ENCODE assay signal across 21 cellular contexts in genomic region chr1:118047650-118048224, GRCh38.
"Had no signal": no experiment of that assay in that cellular context is flagged by ENCODE, and none has a peak within 500 bp of the region (broad histone marks: within the 10 kb centered on the region; RNA-seq: fewer than 3 reads in every experiment).

No MANE protein-coding gene starts in this region.

- H3K9me3 Mint-ChIP-seq: IgD-negative memory B cell had no signal

- H3K27ac ChIP-seq: SJSA1, SK-N-MC had no signal

- H3K36me3 Mint-ChIP-seq: IgD-negative memory B cell had no signal

- FAIRE-seq: HepG2, RCC 7860 had no signal

- H3K9me3 ChIP-seq: SJSA1 had no signal

- H3K4me1 ChIP-seq: SJSA1 had no signal

- H3K36me3 ChIP-seq: SJSA1 had no signal

- DNase-seq: KBM-7, NCI-H1092, NCI-H1105 treated with DMSO at 0.1 percent for 48 hours, NCI-H1417 treated with DMSO at 0.1 percent for 48 hours, NCI-H146, NCI-H1694 treated with DMSO at 0.1 percent for 48 hours, NCI-H1930, NCI-H2081, NCI-H2107, NCI-H2227 treated with DMSO at 0.1 percent for 48 hours, NCI-H524, NCI-H526 treated with DMSO at 0.1 percent for 48 hours, NCI-H748 treated with DMSO at 0.1 percent for 48 hours, Right ventricle myocardium superior, RPMI8226, SIG-M5 had no signal

- ATAC-seq: HepG2 had no signal

- H3K27ac Mint-ChIP-seq: IgD-negative memory B cell had no signal

- H3K4me3 ChIP-seq: SJSA1, SK-N-MC had no signal

- H3K4me3 Mint-ChIP-seq: IgD-negative memory B cell had no signal

- H3K4me1 Mint-ChIP-seq: IgD-negative memory B cell had no signal
